ENCODE assay signal across 1 cellular context in the genomic region with DNA sequence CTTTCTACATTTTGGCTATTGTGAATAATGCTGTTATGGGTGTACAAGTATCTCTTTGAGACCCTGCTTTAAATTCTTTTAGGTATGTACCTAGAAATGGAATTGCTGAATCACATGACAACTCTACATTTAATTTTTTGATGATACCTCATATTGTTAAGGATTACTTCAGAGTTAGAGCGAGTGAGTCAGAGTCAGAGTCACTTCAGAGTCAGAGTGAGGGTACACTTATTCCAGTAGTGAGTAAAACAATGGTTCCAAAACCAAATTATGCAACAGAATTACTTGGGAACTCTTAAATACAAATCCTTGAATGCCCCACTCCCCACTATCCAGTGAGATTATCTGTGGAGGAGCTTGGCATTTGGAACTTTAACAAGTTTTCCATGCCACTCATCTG.
TF ChIP-seq lines count a peak whose summit lies in the region.

No MANE protein-coding gene starts in this region.

TF ChIP-seq in IMR-90, 13 proteins besides CTCF, POLR2A, EP300 and RAD21:
- no peak for TF ChIP-seq SMC3 (IDR thresholded peaks at IDR 0.05; ENCODE audit: low read depth, low read length)
- TF ChIP-seq RCOR1 (IDR thresholded peaks at IDR 0.05; ENCODE audit: insufficient replicate concordance, low read length) = no peak
- no peak for TF ChIP-seq CHD1 (IDR thresholded peaks at IDR 0.05; ENCODE audit: low read depth, low read length)
- no peak for TF ChIP-seq RFX5 (IDR thresholded peaks at IDR 0.05; ENCODE audit: low read depth, low read length)
- no peak for TF ChIP-seq BHLHE40 (IDR thresholded peaks at IDR 0.05; ENCODE audit: low read depth, low read length)
- no peak for TF ChIP-seq NFE2L2 (IDR thresholded peaks at IDR 0.05; ENCODE audit: low read depth, low read length)
- TF ChIP-seq MXI1 (IDR thresholded peaks at IDR 0.05; ENCODE audit: borderline replicate concordance, low read depth, low read length) = no peak
- TF ChIP-seq ELK1 (IDR thresholded peaks at IDR 0.05; ENCODE audit: borderline replicate concordance, low read depth, low read length) = no peak
- TF ChIP-seq MAFK (IDR thresholded peaks at IDR 0.05; ENCODE audit: low read depth, low read length) = no peak
- TF ChIP-seq FOS (IDR thresholded peaks at IDR 0.05; ENCODE audit: low read depth, low read length) = no peak
- no peak for TF ChIP-seq CEBPB (IDR thresholded peaks at IDR 0.05; ENCODE audit: low read depth, low read length)
- TF ChIP-seq MAZ (IDR thresholded peaks at IDR 0.05; ENCODE audit: borderline replicate concordance, low read depth, low read length) = no peak
- no peak for TF ChIP-seq USF2 (IDR thresholded peaks at IDR 0.05; ENCODE audit: low read depth, low read length)
